ENCODE assay signal across 27 cellular contexts in the genomic region with DNA sequence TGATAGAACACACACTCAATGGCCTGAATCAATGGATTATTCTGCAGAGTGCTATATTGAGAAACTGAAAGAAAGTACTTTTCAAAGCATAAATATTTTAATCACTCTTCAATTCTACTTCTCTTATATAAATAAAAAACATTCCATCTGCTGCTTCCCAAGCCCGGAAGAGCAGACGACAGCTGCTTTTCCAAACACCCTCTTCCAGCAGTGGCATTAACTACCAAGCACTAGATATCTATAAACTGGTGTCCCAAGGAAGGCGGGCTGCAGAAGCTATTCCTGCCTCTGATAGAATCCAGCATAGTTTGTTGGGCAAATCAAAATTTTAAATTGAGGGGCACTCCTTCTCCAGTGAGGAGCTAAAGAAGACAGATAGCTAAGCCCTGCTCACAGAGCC.
"Had no signal": no experiment of that assay in that cellular context is flagged by ENCODE, and none has a peak within 500 bp of the region (broad histone marks: within the 10 kb centered on the region; RNA-seq: fewer than 3 reads in every experiment).

No MANE protein-coding gene starts in this region.

- H3K4me3 Mint-ChIP-seq: activated CD4-positive, alpha-beta memory T cell treated with anti-CD3 and anti-CD28 coated beads for 36 hours; activated CD4-positive, alpha-beta T cell treated with anti-CD3 and anti-CD28 coated beads, Interleukin-2, amount 10 ng/mL, durations not matched to agents 24 days and 14 days; activated T-helper 1 cell treated with anti-CD3 and anti-CD28 coated beads, Interleukin-12 subunit alpha, Interleukin-12 subunit beta, Interleukin-2, Interleukin-4 antibody, amounts not matched to agents 30 ng/mL and 10 ng/mL and 1 ng/mL, durations not matched to agents 14 hours and 24 hours and 36 hours; immature natural killer cell; nephron progenitor cell had no signal

- ATAC-seq: heart left ventricle; left colon; right lobe of liver; stimulated activated naive CD8-positive, alpha-beta T cell treated with anti-CD3 and anti-CD28 coated beads, Interleukin-15, Interleukin-2, amounts not matched to agents 100 U/mL and 50 U/mL, for 24 hours had no signal

- H3K27me3 Mint-ChIP-seq: activated CD4-positive, alpha-beta memory T cell treated with anti-CD3 and anti-CD28 coated beads for 36 hours; activated CD4-positive, alpha-beta T cell treated with anti-CD3 and anti-CD28 coated beads, Interleukin-2, amount 10 ng/mL, durations not matched to agents 24 days and 14 days had no signal

- H3K4me1 ChIP-seq: heart left ventricle, testis, transverse colon had no signal

- DNase-seq: activated CD4-positive, alpha-beta memory T cell treated with anti-CD3 and anti-CD28 coated beads for 36 hours; activated CD4-positive, alpha-beta T cell treated with anti-CD3 and anti-CD28 coated beads, Interleukin-2, amount 10 ng/mL, durations not matched to agents 24 days and 14 days; activated CD4-positive, CD25-positive, alpha-beta regulatory T cell treated with anti-CD3 and anti-CD28 coated beads, Interleukin-2, amount 50 U/mL, for 72 hours; activated CD8-positive, alpha-beta memory T cell treated with anti-CD3 and anti-CD28 coated beads, Interleukin-2, amount 50 U/mL, for 4 hours; activated gamma-delta T cell; activated naive CD4-positive, alpha-beta T cell treated with anti-CD3 and anti-CD28 coated beads, Interleukin-2, amount 50 U/mL, for 16 hours; activated T-cell treated with anti-CD3 and anti-CD28 coated beads, Interleukin-2, amount 50 U/mL, for 1 hour; amniotic stem cell; central memory CD4-positive, alpha-beta T cell; heart left ventricle; hypothalamus; immature natural killer cell; kidney; left colon; midbrain; nephron progenitor cell; right lobe of liver; stimulated activated CD4-positive, alpha-beta T cell treated with anti-CD3 and anti-CD28 coated beads, Interleukin-12 subunit alpha, Interleukin-12 subunit beta, amount 100 ng/mL, for 4 hours; stimulated activated CD4-positive, alpha-beta T cell treated with anti-CD3 and anti-CD28 coated beads, Interleukin-4, amount 100 ng/mL, for 1 hour; stimulated activated naive CD8-positive, alpha-beta T cell treated with anti-CD3 and anti-CD28 coated beads, Interleukin-15, Interleukin-2, amounts not matched to agents 100 U/mL and 50 U/mL, for 24 hours; testis; transverse colon had no signal

- FAIRE-seq: astrocyte, endothelial cell of umbilical vein, kidney had no signal

- H3K9me3 Mint-ChIP-seq: activated CD4-positive, alpha-beta memory T cell treated with anti-CD3 and anti-CD28 coated beads for 36 hours; activated CD4-positive, alpha-beta T cell treated with anti-CD3 and anti-CD28 coated beads, Interleukin-2, amount 10 ng/mL, durations not matched to agents 24 days and 14 days; activated T-helper 1 cell treated with anti-CD3 and anti-CD28 coated beads, Interleukin-12 subunit alpha, Interleukin-12 subunit beta, Interleukin-2, Interleukin-4 antibody, amounts not matched to agents 30 ng/mL and 10 ng/mL and 1 ng/mL, durations not matched to agents 14 hours and 24 hours and 36 hours; immature natural killer cell; nephron progenitor cell had no signal

- H3K27ac Mint-ChIP-seq: activated CD4-positive, alpha-beta memory T cell treated with anti-CD3 and anti-CD28 coated beads for 36 hours; activated CD4-positive, alpha-beta T cell treated with anti-CD3 and anti-CD28 coated beads, Interleukin-2, amount 10 ng/mL, durations not matched to agents 24 days and 14 days; activated T-helper 1 cell treated with anti-CD3 and anti-CD28 coated beads, Interleukin-12 subunit alpha, Interleukin-12 subunit beta, Interleukin-2, Interleukin-4 antibody, amounts not matched to agents 30 ng/mL and 10 ng/mL and 1 ng/mL, durations not matched to agents 14 hours and 24 hours and 36 hours; nephron progenitor cell had no signal

- H3K9me3 ChIP-seq: heart left ventricle, neutrophil, right lobe of liver, testis, transverse colon had no signal

- H3K27me3 ChIP-seq: heart left ventricle, neutrophil, right lobe of liver, testis, transverse colon had no signal

- H3K27ac ChIP-seq: heart left ventricle, neutrophil, right lobe of liver, skin epidermis, testis, transverse colon had no signal

- H3K36me3 ChIP-seq: transverse colon had no signal

- H3K4me3 ChIP-seq: heart left ventricle, right lobe of liver, skin epidermis, testis, transverse colon had no signal
